ENCODE assay signal across 14 cellular contexts in the genomic region with DNA sequence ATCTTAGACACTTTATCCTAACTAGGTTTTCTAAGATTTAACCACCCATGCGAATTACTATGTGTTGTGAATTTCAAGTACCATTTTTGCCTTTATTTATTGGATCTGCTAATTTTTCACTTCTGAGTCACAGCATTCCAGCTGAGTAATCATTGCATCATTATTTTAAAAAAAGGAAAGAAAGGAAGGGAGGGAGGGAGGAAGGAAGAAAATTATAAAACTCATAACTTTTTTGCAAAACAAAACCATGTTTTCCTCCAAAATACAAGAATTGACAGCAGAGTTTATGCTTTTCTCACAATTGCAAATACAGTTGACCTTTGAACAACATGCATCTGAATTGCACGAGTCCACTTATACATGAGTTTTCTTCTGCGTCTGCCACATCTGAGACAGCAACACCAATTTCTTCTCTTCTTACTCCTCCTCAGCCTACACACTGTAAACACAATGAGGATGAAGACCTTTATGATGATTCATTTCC.
DNase-seq lines count a peak whose midpoint lies in the region; ATAC-seq and TF ChIP-seq lines count a peak whose summit lies in the region.
"Had no signal": no experiment of that assay in that cellular context is flagged by ENCODE, and none has a peak within 500 bp of the region (broad histone marks: within the 10 kb centered on the region; RNA-seq: fewer than 3 reads in every experiment).

No MANE protein-coding gene starts in this region.

- WGBS in ovary, 3 donors = 22 to 31% (median 26%) methylated on average over 3 of the region's 3 CpGs
- WGBS in spleen, 5 donors = 71 to 83% (median 78%) methylated on average over 3 of the region's 3 CpGs

- TF ChIP-seq POLR2A in ovary (IDR thresholded peaks at IDR 0.05) (no peak), spleen (IDR thresholded peaks at IDR 0.05) (no peak)

- H3K36me3 ChIP-seq in ovary = no peaks in the 10 kb centered on the region
- H3K36me3 ChIP-seq in spleen = no peaks in the 10 kb centered on the region
- H3K36me3 ChIP-seq: ascending aorta, HAP-1 had no signal

- peak overlapping the region; percentile 66 for H3K27ac ChIP-seq in epithelial cell of prostate
- H3K27ac ChIP-seq in ovary = no peak overlapping the region
- no peak overlapping the region for H3K27ac ChIP-seq in spleen

- H3K27me3 Mint-ChIP-seq in osteocyte (ENCODE audit: unreplicated experiment) = no peaks in the 10 kb centered on the region
- H3K27me3 Mint-ChIP-seq: naive B cell, type B pancreatic cell had no signal

- TF ChIP-seq CTCF in osteocyte (IDR thresholded peaks at IDR 0.05) (no peak), ovary (IDR thresholded peaks at IDR 0.05) (no peak), spleen (IDR thresholded peaks at IDR 0.05 in 8 of 11, conservative IDR thresholded peaks at IDR 0.05 in 3 of 11) (no peak)

- TF ChIP-seq EP300 in ovary (IDR thresholded peaks at IDR 0.05) = no peak

- no peaks in the 10 kb centered on the region for H3K36me3 Mint-ChIP-seq in osteocyte (ENCODE audit: unreplicated experiment)
- H3K36me3 Mint-ChIP-seq: naive B cell, type B pancreatic cell had no signal

- H3K9me3 ChIP-seq in ovary (no peaks in the 10 kb centered on the region), spleen (no peaks in the 10 kb centered on the region)
- H3K9me3 ChIP-seq: HAP-1 had no signal

- DNase-seq in Daoy (ENCODE audit: low read depth) = peak; percentile 46
- DNase-seq in RKO (ENCODE audit: low spot score) = peak; percentile 60
- no peak for DNase-seq in epithelial cell of prostate (ENCODE audit: low read depth, low spot score)
- DNase-seq in osteocyte (ENCODE audit: extremely low spot score, unreplicated experiment) = no peak
- no peak for DNase-seq in NCI-H2227 (lab: John Stamatoyannopoulos, UW; ENCODE audit: unreplicated experiment)
- no peak for DNase-seq in ovary
- DNase-seq in spleen = no peak
- DNase-seq: DMS153, naive B cell, NCI-H2081 had no signal

- H3K4me1 ChIP-seq in ovary (ENCODE audit: insufficient read depth) = peaks cover 2% of the 10 kb centered on the region
- no peaks in the 10 kb centered on the region for H3K4me1 ChIP-seq in spleen

- peaks cover 17% of the 10 kb centered on the region for H3K9me3 Mint-ChIP-seq in osteocyte (ENCODE audit: unreplicated experiment)
- H3K9me3 Mint-ChIP-seq: type B pancreatic cell had no signal

- H3K4me3 ChIP-seq in ovary (no peak overlapping the region), spleen (no peak overlapping the region)
- H3K4me3 ChIP-seq: ascending aorta, HAP-1 had no signal

- peak overlapping the region; percentile 39 for H3K4me3 Mint-ChIP-seq in osteocyte (ENCODE audit: unreplicated experiment)
- H3K4me3 Mint-ChIP-seq: naive B cell, type B pancreatic cell had no signal

- H3K27ac Mint-ChIP-seq in osteocyte (ENCODE audit: unreplicated experiment) = peak overlapping the region; percentile 78
- H3K27ac Mint-ChIP-seq: naive B cell, type B pancreatic cell had no signal

- H3K27me3 ChIP-seq in ovary (no peaks in the 10 kb centered on the region), spleen (replicated peaks in 1 of 7) (no peaks in the 10 kb centered on the region)
- H3K27me3 ChIP-seq: ascending aorta had no signal

- intact Hi-C loops in ovary (cut with DNase I) = no loop called here
- intact Hi-C loops in spleen (cut with DNase I; ENCODE audit: low total_unique reads) = no loop called here

- ATAC-seq in GM19395 (IDR thresholded peaks at IDR 0.05; ENCODE audit: unreplicated experiment) = no peak

- peaks cover 34% of the 10 kb centered on the region for H3K4me1 Mint-ChIP-seq in osteocyte (ENCODE audit: unreplicated experiment)
- H3K4me1 Mint-ChIP-seq: naive B cell had no signal

Comparison
In these comparisons a context has a peak if more than half of its experiments do, and no peak if none do; other contexts are left out.
1. DNase-seq: peak in Daoy (single experiment) and RKO (single experiment); none in epithelial cell of prostate (single experiment), osteocyte (single experiment), NCI-H2227 (single experiment), ovary (0 of 5) and spleen (single experiment).